In genomic region chr19:9818175-9818733, GRCh38 we compare ENCODE assay signal across 8 cellular contexts. TPM values are rescaled to one million over a fixed set of nuclear protein-coding genes. Genes with fewer than 3 reads are reported as not detected.
DNase-seq lines count a peak whose midpoint lies in the region; ATAC-seq, FAIRE-seq and TF ChIP-seq lines count a peak whose summit lies in the region.

No MANE protein-coding gene starts in this region.

- H3K4me3 Mint-ChIP-seq in WTC11 (peak overlapping the region; percentile 90), glutamatergic neuron (ENCODE audit: unreplicated experiment) (peak overlapping the region; percentile 91)

- no peaks in the 10 kb centered on the region for H3K27me3 Mint-ChIP-seq in WTC11 (ENCODE audit: low read depth)
- peaks cover 8% of the 10 kb centered on the region for H3K27me3 Mint-ChIP-seq in glutamatergic neuron (ENCODE audit: unreplicated experiment)

- 2 to 3% (median 2%) methylated on average over 32 to 39 of the region's 39 CpGs for WGBS in small intestine, 3 donors

- ATAC-seq in WTC11 (no peak), HG03457 (IDR thresholded peaks at IDR 0.05; ENCODE audit: unreplicated experiment) (no peak)

- peaks cover 30% of the 10 kb centered on the region for H3K36me3 Mint-ChIP-seq in WTC11
- peaks cover 10% of the 10 kb centered on the region for H3K36me3 Mint-ChIP-seq in glutamatergic neuron (ENCODE audit: unreplicated experiment)

- POLR2A ChIA-PET in HEK293 (lab: Yijun Ruan, JAX) (interaction anchor here (0.6 to 1.9 kb wide), 7 partner anchors 9 to 50 kb away, joined by 3 to 29 read pairs (median 4); partner anchors contain the start of genes PIN1, UBL5 and ZNF846), WTC11 (lab: Charles Lee) (interaction anchor here (0.6 to 1.6 kb wide), 5 partner anchors 17 to 712 kb away, joined by 3 to 8 read pairs (median 3); partner anchors contain the start of gene PIN1)

- DNase-seq in WTC11 (ENCODE audit: low spot score) (no peak), glutamatergic neuron (no peak), small intestine (peak; percentile 21), GF-D8 (lab: John Stamatoyannopoulos, UW) (no peak), putamen (ENCODE audit: low spot score) (no peak), D721Med (ENCODE audit: insufficient read length, low spot score) (no peak)

- H3K4me1 ChIP-seq in HEK293 (ENCODE audit: control insufficient read depth, insufficient read depth, low read length) (peaks cover 4% of the 10 kb centered on the region; the same call in 1 of the 2 replicates), small intestine (ENCODE audit: control insufficient read depth in 2 of 2, insufficient read depth in 1 of 2, low read depth in 1 of 2, low read length in 1 of 2) (no peaks in the 10 kb centered on the region)

- no peaks in the 10 kb centered on the region for H3K27me3 ChIP-seq in small intestine (ENCODE audit: control insufficient read depth in 2 of 2, insufficient read depth in 2 of 2, low read length in 2 of 2)

- H3K4me1 Mint-ChIP-seq in WTC11 = peaks cover 16% of the 10 kb centered on the region
- H3K4me1 Mint-ChIP-seq in glutamatergic neuron (ENCODE audit: low read depth, unreplicated experiment) = peaks cover 3% of the 10 kb centered on the region

- H3K27ac Mint-ChIP-seq in WTC11 = peak overlapping the region; percentile 93
- peak overlapping the region; percentile 90 for H3K27ac Mint-ChIP-seq in glutamatergic neuron (ENCODE audit: unreplicated experiment)

- no peak for TF ChIP-seq CTCF in HEK293 (tag by site-specific recombination; IDR thresholded peaks at IDR 0.05)
- no peak for TF ChIP-seq CTCF in WTC11 (IDR thresholded peaks at IDR 0.05)
- no peak for TF ChIP-seq CTCF in glutamatergic neuron (IDR thresholded peaks at IDR 0.05; ENCODE audit: partially characterized antibody, unreplicated experiment)
- no peak for TF ChIP-seq CTCF in D721Med (IDR thresholded peaks at IDR 0.05; ENCODE audit: insufficient read depth, missing control alignments)

- H3K27ac ChIP-seq in HEK293 (ENCODE audit: extremely low read depth, low read depth, low read length) (peak overlapping the region; percentile 58), small intestine (ENCODE audit: low read depth in 1 of 2, low read length in 1 of 2) (peak overlapping the region; percentile 97 to 99)

- H3K9me3 Mint-ChIP-seq in WTC11 = peaks cover 21% of the 10 kb centered on the region
- peaks cover 13% of the 10 kb centered on the region for H3K9me3 Mint-ChIP-seq in glutamatergic neuron (ENCODE audit: unreplicated experiment)

- H3K4me3 ChIP-seq in HEK293 (ENCODE audit: low read depth, low read length) (peak overlapping the region; percentile 100), small intestine (ENCODE audit: low read depth in 1 of 2, low read length in 2 of 2) (peak overlapping the region; percentile 86 to 89)

- FAIRE-seq in small intestine (lab: Jason Lieb, UNC) = no peak
- no peak for FAIRE-seq in D721Med (lab: Jason Lieb, UNC)

- H3K9me3 ChIP-seq in HEK293 (ENCODE audit: control insufficient read depth, insufficient read depth, low read depth, low read length) (no peaks in the 10 kb centered on the region), small intestine (ENCODE audit: control insufficient read depth, low read depth) (no peaks in the 10 kb centered on the region)

- CTCF ChIA-PET in HEK293 (lab: Yijun Ruan, JAX) = interaction anchor here (0.6 kb wide), 1 partner anchor 425 kb away, joined by 4 read pairs; no protein-coding TSS in a partner anchor
- CTCF ChIA-PET in WTC11 (lab: Charles Lee) = interaction anchor here (1.0 kb wide), 1 partner anchor 17 kb away, joined by 3 read pairs; the partner anchor contains the start of gene PIN1

- H3K36me3 ChIP-seq in HEK293 (ENCODE audit: control insufficient read depth in 2 of 2, insufficient read depth in 1 of 2, low read length in 2 of 2) (peaks cover 8 to 13% of the 10 kb centered on the region in 2 experiments; a peak in 2 of 3 replicates), small intestine (ENCODE audit: control insufficient read depth in 2 of 2, insufficient read depth in 2 of 2, low read length in 2 of 2) (no peaks in the 10 kb centered on the region)

TF ChIP-seq in HEK293, 187 proteins besides CTCF, POLR2A, EP300 and RAD21 (continues in another document):
- TF ChIP-seq ZNF692 (tag by site-specific recombination; IDR thresholded peaks at IDR 0.05) (0 out of 2 replicates have a peak, but pooled peaks have one; percentile 52), GLI2 (tag by site-specific recombination; IDR thresholded peaks at IDR 0.05; ENCODE audit: borderline replicate concordance, low read depth) (no peak), ZBTB26 (tag by site-specific recombination; optimal IDR thresholded peaks at IDR 0.05) (peak; percentile 32), ZNF169 (tag by site-specific recombination; IDR thresholded peaks at IDR 0.05) (no peak), ZBTB20 (tag by site-specific recombination; IDR thresholded peaks at IDR 0.05) (0 out of 2 replicates have a peak, but pooled peaks have one; percentile 23), ZFP37 (tag by site-specific recombination; IDR thresholded peaks at IDR 0.05) (0 out of 2 replicates have a peak, but pooled peaks have one; percentile 35), KLF16 (tag by site-specific recombination; IDR thresholded peaks at IDR 0.05) (0 out of 2 replicates have a peak, but pooled peaks have one; percentile 16), ZBTB17 (tag by site-specific recombination; IDR thresholded peaks at IDR 0.05) (peak; percentile 72; the same call in 1 of the 2 replicates)

TF ChIP-seq in WTC11, 78 proteins besides CTCF, POLR2A, EP300 and RAD21 (continues in another document):
- no peak for TF ChIP-seq RORB (CRISPR knock-in tag; IDR thresholded peaks at IDR 0.05)
- no peak for TF ChIP-seq TEAD1 (CRISPR knock-in tag; IDR thresholded peaks at IDR 0.05)
- no peak for TF ChIP-seq USF1 (CRISPR knock-in tag; IDR thresholded peaks at IDR 0.05)
- no peak for TF ChIP-seq ZNF396 (CRISPR knock-in tag; IDR thresholded peaks at IDR 0.05; ENCODE audit: borderline replicate concordance)
- no peak for TF ChIP-seq GTF2I (CRISPR knock-in tag; conservative IDR thresholded peaks at IDR 0.05)
- TF ChIP-seq, protein P1, sequence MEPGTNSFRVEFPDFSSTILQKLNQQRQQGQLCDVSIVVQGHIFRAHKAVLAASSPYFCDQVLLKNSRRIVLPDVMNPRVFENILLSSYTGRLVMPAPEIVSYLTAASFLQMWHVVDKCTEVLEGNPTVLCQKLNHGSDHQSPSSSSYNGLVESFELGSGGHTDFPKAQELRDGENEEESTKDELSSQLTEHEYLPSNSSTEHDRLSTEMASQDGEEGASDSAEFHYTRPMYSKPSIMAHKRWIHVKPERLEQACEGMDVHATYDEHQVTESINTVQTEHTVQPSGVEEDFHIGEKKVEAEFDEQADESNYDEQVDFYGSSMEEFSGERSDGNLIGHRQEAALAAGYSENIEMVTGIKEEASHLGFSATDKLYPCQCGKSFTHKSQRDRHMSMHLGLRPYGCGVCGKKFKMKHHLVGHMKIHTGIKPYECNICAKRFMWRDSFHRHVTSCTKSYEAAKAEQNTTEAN (CRISPR knock-in tag; IDR thresholded peaks at IDR 0.05) = no peak
- no peak for TF ChIP-seq ZNF671 (CRISPR knock-in tag; IDR thresholded peaks at IDR 0.05)
- TF ChIP-seq, protein P2, sequence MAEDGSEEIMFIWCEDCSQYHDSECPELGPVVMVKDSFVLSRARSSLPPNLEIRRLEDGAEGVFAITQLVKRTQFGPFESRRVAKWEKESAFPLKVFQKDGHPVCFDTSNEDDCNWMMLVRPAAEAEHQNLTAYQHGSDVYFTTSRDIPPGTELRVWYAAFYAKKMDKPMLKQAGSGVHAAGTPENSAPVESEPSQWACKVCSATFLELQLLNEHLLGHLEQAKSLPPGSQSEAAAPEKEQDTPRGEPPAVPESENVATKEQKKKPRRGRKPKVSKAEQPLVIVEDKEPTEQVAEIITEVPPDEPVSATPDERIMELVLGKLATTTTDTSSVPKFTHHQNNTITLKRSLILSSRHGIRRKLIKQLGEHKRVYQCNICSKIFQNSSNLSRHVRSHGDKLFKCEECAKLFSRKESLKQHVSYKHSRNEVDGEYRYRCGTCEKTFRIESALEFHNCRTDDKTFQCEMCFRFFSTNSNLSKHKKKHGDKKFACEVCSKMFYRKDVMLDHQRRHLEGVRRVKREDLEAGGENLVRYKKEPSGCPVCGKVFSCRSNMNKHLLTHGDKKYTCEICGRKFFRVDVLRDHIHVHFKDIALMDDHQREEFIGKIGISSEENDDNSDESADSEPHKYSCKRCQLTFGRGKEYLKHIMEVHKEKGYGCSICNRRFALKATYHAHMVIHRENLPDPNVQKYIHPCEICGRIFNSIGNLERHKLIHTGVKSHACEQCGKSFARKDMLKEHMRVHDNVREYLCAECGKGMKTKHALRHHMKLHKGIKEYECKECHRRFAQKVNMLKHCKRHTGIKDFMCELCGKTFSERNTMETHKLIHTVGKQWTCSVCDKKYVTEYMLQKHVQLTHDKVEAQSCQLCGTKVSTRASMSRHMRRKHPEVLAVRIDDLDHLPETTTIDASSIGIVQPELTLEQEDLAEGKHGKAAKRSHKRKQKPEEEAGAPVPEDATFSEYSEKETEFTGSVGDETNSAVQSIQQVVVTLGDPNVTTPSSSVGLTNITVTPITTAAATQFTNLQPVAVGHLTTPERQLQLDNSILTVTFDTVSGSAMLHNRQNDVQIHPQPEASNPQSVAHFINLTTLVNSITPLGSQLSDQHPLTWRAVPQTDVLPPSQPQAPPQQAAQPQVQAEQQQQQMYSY (CRISPR knock-in tag; IDR thresholded peaks at IDR 0.05) = no peak
- TF ChIP-seq SP1 (CRISPR knock-in tag; conservative IDR thresholded peaks at IDR 0.05) = 0 out of 2 replicates have a peak, but pooled peaks have one; percentile 8

RNA-seq across cellular contexts. Expression of gene FBXL12, which starts 0.6 kb away (rescaled TPM):
- total RNA-seq in WTC11 (2021) = 34.2 to 37.6 TPM (median 35.7 TPM) in 3 replicates
- total RNA-seq in glutamatergic neuron (ENCODE audit: unreplicated experiment) = 43.0 TPM
- polyA plus RNA-seq in small intestine = 10 to 100 TPM; 17.1 to 36.5 (median 27.0) TPM

RNA-seq across cellular contexts. Expression of gene UBL5, which starts 9.5 kb away (rescaled TPM):
- total RNA-seq in WTC11 (2021) (402 to 411 TPM (median 405 TPM) in 3 replicates), glutamatergic neuron (ENCODE audit: unreplicated experiment) (324 TPM)
- 1,000 to 10,000 TPM in 1 of 3 donors, 100 to 1,000 TPM in 2; 606 to 1,357 (median 909) TPM for polyA plus RNA-seq in small intestine

RNA-seq across cellular contexts. Expression of gene PIN1, which starts 16.9 kb away (rescaled TPM):
- total RNA-seq in WTC11 (2021) = 107 to 111 TPM (median 110 TPM) in 3 replicates
- 110 TPM for total RNA-seq in glutamatergic neuron (ENCODE audit: unreplicated experiment)
- polyA plus RNA-seq in small intestine = 100 to 1,000 TPM in 1 of 3 donors, 10 to 100 TPM in 2; 74.7 to 109 (median 90.2) TPM

RNA-seq across cellular contexts. Expression of gene ZNF846, which starts 49.7 kb away (rescaled TPM):
- total RNA-seq in WTC11 (2021) (11.2 to 12.2 TPM (median 11.6 TPM) in 3 replicates), glutamatergic neuron (ENCODE audit: unreplicated experiment) (19.0 TPM)
- polyA plus RNA-seq in small intestine = 1 to 10 TPM; 2.2 to 3.1 (median 2.5) TPM

Comparison
In these comparisons a context has a peak if more than half of its experiments do, and no peak if none do; other contexts are left out.
1. Of the 8 proteins assayed by ChIP-seq in both HEK293 and WTC11: peak only in HEK293: none; only in WTC11: ZBTB21; in both: none; in neither: 7.